19 cellular contexts compared by ENCODE assay signal in the genomic region with DNA sequence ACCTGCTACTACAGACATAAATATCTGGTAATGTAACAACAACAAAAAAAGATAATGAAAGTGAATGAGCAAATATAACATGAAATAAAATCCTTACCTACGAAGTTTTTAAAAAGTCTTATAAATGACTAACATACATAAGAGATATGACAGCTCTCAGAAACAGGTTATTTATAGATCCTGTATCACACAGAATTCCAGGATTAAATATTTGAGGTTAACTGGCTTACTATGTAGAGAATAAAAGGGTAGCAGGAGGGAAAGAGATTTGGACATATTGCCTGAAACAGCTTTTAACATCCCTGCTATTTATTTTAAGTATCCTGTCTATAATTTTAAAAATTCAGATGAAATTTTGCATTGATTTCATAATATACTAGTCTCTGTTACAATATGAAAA.
"Had no signal": no experiment of that assay in that cellular context is flagged by ENCODE, and none has a peak within 500 bp of the region (broad histone marks: within the 10 kb centered on the region; RNA-seq: fewer than 3 reads in every experiment).

No MANE protein-coding gene starts in this region.

- H3K9me3 ChIP-seq: esophagus muscularis mucosa, mucosa of descending colon, right atrium auricular region, sigmoid colon had no signal

- H3K4me3 ChIP-seq: esophagus muscularis mucosa, hepatocyte, mucosa of descending colon, right atrium auricular region, sigmoid colon, smooth muscle cell had no signal

- H3K9me3 Mint-ChIP-seq: dendritic cell treated with granulocyte-macrophage colony-stimulating factor and Interleukin-4, amounts not matched to agents 40 ng/mL and 50 ng/mL, for 4 days; effector memory CD8-positive, alpha-beta T cell; naive B cell; nephron; type B pancreatic cell had no signal

- H2AFZ ChIP-seq: hepatocyte had no signal

- ATAC-seq: effector memory CD8-positive, alpha-beta T cell; mucosa of descending colon had no signal

- H3K27me3 Mint-ChIP-seq: dendritic cell treated with granulocyte-macrophage colony-stimulating factor and Interleukin-4, amounts not matched to agents 40 ng/mL and 50 ng/mL, for 4 days; effector memory CD8-positive, alpha-beta T cell; naive B cell; type B pancreatic cell had no signal

- H3K4me2 ChIP-seq: hepatocyte, smooth muscle cell had no signal

- H3K4me3 Mint-ChIP-seq: dendritic cell treated with granulocyte-macrophage colony-stimulating factor and Interleukin-4, amounts not matched to agents 40 ng/mL and 50 ng/mL, for 4 days; effector memory CD8-positive, alpha-beta T cell; naive B cell; nephron; type B pancreatic cell had no signal

- FAIRE-seq: urothelium cell line had no signal

- H3K4me1 Mint-ChIP-seq: nephron had no signal

- H3K27me3 ChIP-seq: esophagus muscularis mucosa, hepatocyte, right atrium auricular region, sigmoid colon had no signal

- H3K27ac Mint-ChIP-seq: dendritic cell treated with granulocyte-macrophage colony-stimulating factor and Interleukin-4, amounts not matched to agents 40 ng/mL and 50 ng/mL, for 4 days; effector memory CD8-positive, alpha-beta T cell; naive B cell; nephron; type B pancreatic cell had no signal

- DNase-seq: effector memory CD8-positive, alpha-beta T cell; foreskin fibroblast; kidney glomerular epithelial cell; mammary epithelial cell; mucosa of descending colon; naive B cell; occipital lobe; sigmoid colon; stimulated activated CD4-positive, alpha-beta T cell treated with anti-CD3 and anti-CD28 coated beads, Interleukin-2, amount 100 ng/mL, for 48 hours; stimulated activated naive CD4-positive, alpha-beta T cell treated with Interleukin-2 at 50 U/mL for 16 hours had no signal

- H3K27ac ChIP-seq: epithelial cell of prostate, esophagus muscularis mucosa, hepatocyte, right atrium auricular region, sigmoid colon had no signal
